14 cellular contexts compared by ENCODE assay signal in the genomic region with DNA sequence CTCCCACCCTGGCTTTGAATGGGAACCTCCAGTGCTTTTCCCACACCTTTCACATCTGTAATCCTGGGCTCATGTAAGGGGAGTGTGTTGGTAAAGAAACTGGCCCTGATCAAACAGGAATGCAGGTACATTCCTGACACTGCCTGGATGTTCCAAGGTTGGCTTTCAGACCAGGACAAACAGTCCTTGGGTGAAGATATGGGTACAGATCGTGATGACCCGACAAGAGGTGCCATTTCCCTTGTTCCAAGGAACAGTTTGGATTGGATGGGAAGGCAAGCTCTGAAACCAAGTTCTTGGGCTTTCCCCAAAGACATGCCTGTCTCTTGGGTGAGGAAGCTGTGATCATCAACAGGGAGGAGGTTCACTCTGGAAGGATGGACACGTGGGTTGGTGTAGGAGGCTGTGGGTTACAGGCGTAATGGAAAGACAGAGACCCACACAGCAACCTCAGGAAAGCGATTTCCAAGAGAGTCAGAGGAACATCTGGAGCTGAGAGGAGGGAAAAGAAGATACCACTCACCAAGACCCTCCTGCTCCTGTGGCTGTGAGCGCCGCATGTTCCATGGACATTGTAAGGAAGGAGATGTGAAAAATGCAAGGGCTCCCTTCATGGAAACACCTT. TPM values are rescaled to one million over a fixed set of nuclear protein-coding genes. Genes with fewer than 3 reads are reported as not detected.
"Had no signal": no experiment of that assay in that cellular context is flagged by ENCODE, and none has a peak within 500 bp of the region (broad histone marks: within the 10 kb centered on the region; RNA-seq: fewer than 3 reads in every experiment).

No MANE protein-coding gene starts in this region.

- H3K4me1 ChIP-seq: ascending aorta had no signal

- H3K36me3 Mint-ChIP-seq: naive thymus-derived CD8-positive, alpha-beta T cell had no signal

- DNase-seq: activated CD4-positive, alpha-beta T cell treated with anti-CD3 and anti-CD28 coated beads, Interleukin-2, amount 50 U/mL, for 1 hour; dermis blood vessel endothelial cell; effector memory CD8-positive, alpha-beta T cell; mesendoderm; naive thymus-derived CD8-positive, alpha-beta T cell; retina; SHP77; stimulated activated naive CD4-positive, alpha-beta T cell treated with Interleukin-2 at 50 U/mL for 16 hours; substantia nigra; T1000 had no signal

- H3K36me3 ChIP-seq: tibial nerve had no signal

- H3K27ac ChIP-seq: ascending aorta, neutrophil, SK-N-MC, tibial nerve had no signal

- H3K4me3 Mint-ChIP-seq: effector memory CD8-positive, alpha-beta T cell; naive thymus-derived CD8-positive, alpha-beta T cell had no signal

- ATAC-seq: effector memory CD8-positive, alpha-beta T cell; naive thymus-derived CD8-positive, alpha-beta T cell had no signal

- H3K27ac Mint-ChIP-seq: effector memory CD8-positive, alpha-beta T cell had no signal

- H3K27me3 ChIP-seq: ascending aorta, neutrophil, tibial nerve had no signal

- H3K9me3 ChIP-seq: ascending aorta, neutrophil, tibial nerve had no signal

- H3K4me3 ChIP-seq: ascending aorta, SK-N-MC, tibial nerve had no signal

- H3K9me3 Mint-ChIP-seq: effector memory CD8-positive, alpha-beta T cell; naive thymus-derived CD8-positive, alpha-beta T cell had no signal

RNA-seq across cellular contexts. Expression of a gene that starts 26.4 kb away (rescaled TPM):
- polyA plus RNA-seq: naive thymus-derived CD8-positive, alpha-beta T cell had no signal
